Comparison of ENCODE assay signal across 12 cellular contexts in genomic region chr3:99945328-99945995, GRCh38.
DNase-seq lines count a peak whose midpoint lies in the region; ATAC-seq and TF ChIP-seq lines count a peak whose summit lies in the region.
"Had no signal": no experiment of that assay in that cellular context is flagged by ENCODE, and none has a peak within 500 bp of the region (broad histone marks: within the 10 kb centered on the region; RNA-seq: fewer than 3 reads in every experiment).

No MANE protein-coding gene starts in this region.

- no peaks in the 10 kb centered on the region for H3K9me3 Mint-ChIP-seq in activated CD8-positive, alpha-beta T cell treated with anti-CD3 and anti-CD28 coated beads for 36 hours

- H3K9me3 ChIP-seq in gastroesophageal sphincter: no peaks in the 10 kb centered on the region
- no peaks in the 10 kb centered on the region for H3K9me3 ChIP-seq in sigmoid colon
- H3K9me3 ChIP-seq: vagina had no signal

- no peaks in the 10 kb centered on the region for H3K27me3 Mint-ChIP-seq in activated CD8-positive, alpha-beta T cell treated with anti-CD3 and anti-CD28 coated beads for 36 hours

- no peaks in the 10 kb centered on the region for H3K36me3 Mint-ChIP-seq in activated CD8-positive, alpha-beta T cell treated with anti-CD3 and anti-CD28 coated beads for 36 hours (ENCODE audit: low read depth)

- TF ChIP-seq EP300 in gastroesophageal sphincter (IDR thresholded peaks at IDR 0.05) (no peak), sigmoid colon (IDR thresholded peaks at IDR 0.05) (no peak)

- H3K27ac ChIP-seq in gastroesophageal sphincter (peak overlapping the region; percentile 41 to 69 (median 53)), sigmoid colon (peak overlapping the region; percentile 29 to 74 (median 56))
- H3K27ac ChIP-seq: vagina had no signal

- intact Hi-C loops in sigmoid colon (cut with DNase I): no loop called here
- intact Hi-C loops in activated CD8-positive, alpha-beta T cell treated with anti-CD3 and anti-CD28 coated beads for 36 hours (cut with micrococcal nuclease): no loop called here

- no peak overlapping the region for H3K4me3 ChIP-seq in gastroesophageal sphincter
- H3K4me3 ChIP-seq in sigmoid colon: no peak overlapping the region
- H3K4me3 ChIP-seq: vagina had no signal

- ATAC-seq in gastroesophageal sphincter (no peak), GM21786 (IDR thresholded peaks at IDR 0.05; ENCODE audit: unreplicated experiment) (no peak), HG02642 (IDR thresholded peaks at IDR 0.05; ENCODE audit: poor library complexity, unreplicated experiment) (no peak)
- no peak for ATAC-seq in activated CD8-positive, alpha-beta T cell treated with anti-CD3 and anti-CD28 coated beads for 36 hours

- no peak for TF ChIP-seq CTCF in gastroesophageal sphincter (IDR thresholded peaks at IDR 0.05)
- no peak for TF ChIP-seq CTCF in sigmoid colon (IDR thresholded peaks at IDR 0.05)
- no peak for TF ChIP-seq CTCF in activated CD8-positive, alpha-beta T cell treated with anti-CD3 and anti-CD28 coated beads for 36 hours (IDR thresholded peaks at IDR 0.05)

- 0 to 49% methylated on average over 1 to 5 of the region's 5 CpGs for WGBS in gastroesophageal sphincter (ENCODE audit: low coverage in 1 of 2), 2 donors
- WGBS in sigmoid colon, 2 donors: 28 to 59% methylated on average over 5 of the region's 5 CpGs

- no peak overlapping the region for H3K4me3 Mint-ChIP-seq in activated CD8-positive, alpha-beta T cell treated with anti-CD3 and anti-CD28 coated beads for 36 hours

- H3K4me1 ChIP-seq in gastroesophageal sphincter (peaks cover 12 to 71% (median 13%) of the 10 kb centered on the region in 3 donors), sigmoid colon (peaks cover 0 to 47% (median 32%) of the 10 kb centered on the region in 4 donors)

- H3K27me3 ChIP-seq in gastroesophageal sphincter: no peaks in the 10 kb centered on the region
- H3K27me3 ChIP-seq in sigmoid colon: no peaks in the 10 kb centered on the region
- H3K27me3 ChIP-seq: vagina had no signal

- H3K36me3 ChIP-seq in gastroesophageal sphincter: no peaks in the 10 kb centered on the region
- H3K36me3 ChIP-seq in sigmoid colon: no peaks in the 10 kb centered on the region
- H3K36me3 ChIP-seq: vagina had no signal

- H3K4me1 Mint-ChIP-seq in activated CD8-positive, alpha-beta T cell treated with anti-CD3 and anti-CD28 coated beads for 36 hours (ENCODE audit: low read depth): peaks cover 2% of the 10 kb centered on the region

- CTCF ChIA-PET in activated CD8-positive, alpha-beta T cell treated with anti-CD3 and anti-CD28 coated beads for 36 hours (lab: Charles Lee): interaction anchor here (0.9 to 1.6 kb wide), 2 partner anchors 129 to 181 kb away, joined by 3 to 4 read pairs; no protein-coding TSS in a partner anchor

- DNase-seq in EL: peak; percentile 27
- peak; percentile 63 for DNase-seq in NCI-H2227 treated with DMSO at 0.1 percent for 48 hours (lab: John Stamatoyannopoulos, UW)
- DNase-seq in sigmoid colon: no peak
- no peak for DNase-seq in GM03348 (ENCODE audit: low spot score)
- DNase-seq in activated CD8-positive, alpha-beta T cell treated with anti-CD3 and anti-CD28 coated beads for 36 hours: no peak
- DNase-seq: central memory CD4-positive, alpha-beta T cell; stimulated activated CD4-positive, alpha-beta T cell treated with anti-CD3 and anti-CD28 coated beads, Interleukin-4, amount 100 ng/mL, for 4 hours; T-helper 1 cell had no signal

- TF ChIP-seq POLR2A in gastroesophageal sphincter (IDR thresholded peaks at IDR 0.05) (no peak), sigmoid colon (IDR thresholded peaks at IDR 0.05) (no peak)

- POLR2A ChIA-PET in activated CD8-positive, alpha-beta T cell treated with anti-CD3 and anti-CD28 coated beads for 36 hours (lab: Charles Lee): interaction anchor here (1.7 kb wide), 1 partner anchor 11 kb away, joined by 5 read pairs; no protein-coding TSS in a partner anchor

- no peak overlapping the region for H3K27ac Mint-ChIP-seq in activated CD8-positive, alpha-beta T cell treated with anti-CD3 and anti-CD28 coated beads for 36 hours

Comparison
In these comparisons a context has a peak if more than half of its experiments do, and no peak if none do; other contexts are left out.
1. DNase-seq: peak in EL (single experiment) and NCI-H2227 treated with DMSO at 0.1 percent for 48 hours (single experiment); none in sigmoid colon (single experiment), GM03348 (single experiment) and activated CD8-positive, alpha-beta T cell treated with anti-CD3 and anti-CD28 coated beads for 36 hours (single experiment).